Comparison of ENCODE assay signal across 9 cellular contexts in the genomic region with DNA sequence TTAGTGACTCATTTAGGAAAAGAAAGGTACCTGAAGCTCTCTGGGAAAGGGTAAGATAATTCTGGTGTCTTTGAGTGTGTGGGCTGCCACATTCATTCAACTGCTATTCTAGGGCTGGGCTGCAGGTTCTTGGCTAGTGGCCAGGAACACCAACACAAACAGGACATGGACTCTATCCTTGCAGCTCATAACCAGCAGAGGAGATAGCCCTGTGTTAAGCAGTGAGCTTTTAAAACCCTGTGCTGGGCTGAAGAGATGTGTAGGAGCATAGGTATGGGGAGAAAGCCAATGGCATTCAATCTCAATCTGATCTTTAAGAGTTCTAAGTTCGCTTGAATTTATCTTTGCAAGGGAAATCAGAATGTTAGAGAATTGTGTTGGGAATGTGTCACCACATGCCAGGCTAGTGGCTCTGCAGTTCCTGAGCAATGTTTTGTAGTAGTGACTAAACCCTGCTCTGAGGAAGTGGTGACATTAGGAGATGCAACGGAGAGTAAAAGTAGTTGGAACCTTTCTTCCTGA. TPM values are rescaled to one million over a fixed set of nuclear protein-coding genes. Genes with fewer than 3 reads are reported as not detected.
DNase-seq lines count a peak whose midpoint lies in the region; ATAC-seq and TF ChIP-seq lines count a peak whose summit lies in the region.
"Had no signal": no experiment of that assay in that cellular context is flagged by ENCODE, and none has a peak within 500 bp of the region (broad histone marks: within the 10 kb centered on the region; RNA-seq: fewer than 3 reads in every experiment).

No MANE protein-coding gene starts in this region.

- H3K4me3 ChIP-seq in fibroblast of pulmonary artery (replicated peaks; ENCODE audit: low read depth, low read length), result no peak overlapping the region
- no peak overlapping the region for H3K4me3 ChIP-seq in psoas muscle
- H3K4me3 ChIP-seq in tibial artery, result no peak overlapping the region

- TF ChIP-seq CTCF in fibroblast of pulmonary artery (IDR thresholded peaks at IDR 0.05; ENCODE audit: low read length, missing control alignments), result no peak
- TF ChIP-seq CTCF in psoas muscle (IDR thresholded peaks at IDR 0.05), result no peak
- TF ChIP-seq CTCF in tibial artery (IDR thresholded peaks at IDR 0.05), result no peak

- H3K27ac ChIP-seq in psoas muscle, result no peak overlapping the region
- no peak overlapping the region for H3K27ac ChIP-seq in tibial artery

- H3K4me1 ChIP-seq in psoas muscle (peaks cover 4% of the 10 kb centered on the region), tibial artery (peaks cover 0 to 9% (median 1%) of the 10 kb centered on the region in 4 donors)

- 82 to 96% (median 82%) methylated on average over 2 of the region's 2 CpGs for WGBS in psoas muscle, 3 donors

- in situ Hi-C loops in G401 (cut with HindIII; ENCODE audit: low sequenced_read_pairs), result no loop called here

- H3K27me3 ChIP-seq in psoas muscle (ENCODE audit: insufficient read depth in 3 of 3, low read length in 2 of 3) (no peaks in the 10 kb centered on the region), tibial artery (no peaks in the 10 kb centered on the region)

- H3K36me3 ChIP-seq in psoas muscle (ENCODE audit: insufficient read depth in 1 of 2, low read depth in 1 of 2) (peaks cover 0 to 5% of the 10 kb centered on the region in 2 donors), tibial artery (peaks cover 0 to 8% (median 4%) of the 10 kb centered on the region in 3 donors)

- peak; percentile 12 for DNase-seq in G401 (ENCODE audit: low spot score)
- peak; percentile 64 for DNase-seq in NCI-H2029 (lab: John Stamatoyannopoulos, UW)
- DNase-seq in fibroblast of pulmonary artery (ENCODE audit: low read depth), result peak; percentile 65
- DNase-seq in psoas muscle, result peak in 1 of 2 donors; percentile 16
- DNase-seq in tibial artery, result no peak
- DNase-seq: natural killer cell had no signal

- ATAC-seq in psoas muscle (peak; percentile 52 to 76 (median 72)), HG02642 (IDR thresholded peaks at IDR 0.05; ENCODE audit: poor library complexity, unreplicated experiment) (no peak), HG03097 (IDR thresholded peaks at IDR 0.05; ENCODE audit: low FRiP score, unreplicated experiment) (no peak)
- ATAC-seq: natural killer cell, SK-N-SH treated with all-trans-retinoic acid at 6 μM for 48 hours had no signal

- no peaks in the 10 kb centered on the region for H3K9me3 ChIP-seq in psoas muscle
- no peaks in the 10 kb centered on the region for H3K9me3 ChIP-seq in tibial artery

- intact Hi-C loops in psoas muscle (cut with DNase I), result no loop called here
- intact Hi-C loops in tibial artery (cut with DNase I; ENCODE audit: low total_unique reads), result no loop called here

RNA-seq across cellular contexts. Expression of gene SGMS2, which starts 39.2 kb away (rescaled TPM):
- not detected in 2 replicates for total RNA-seq in G401 (2014; rRNA removed; shearing (Covaris generic))
- total RNA-seq in psoas muscle, result 10 to 100 TPM in 1 of 4 donors, 1 to 10 TPM in 3; 4.6 to 14.2 (median 9.6) TPM
- polyA plus RNA-seq in psoas muscle, result 1 to 10 TPM; 1.7 to 8.7 (median 2.9) TPM

Comparison
In these comparisons a context has a peak if more than half of its experiments do, and no peak if none do; other contexts are left out.
1. DNase-seq: peak in G401 (single experiment), NCI-H2029 (single experiment) and fibroblast of pulmonary artery (single experiment); none in tibial artery (0 of 2).
2. ATAC-seq: peak in psoas muscle (4 of 4); none in HG02642 (single experiment) and HG03097 (single experiment).